In genomic region chr11:76283190-76283589, GRCh38 we compare ENCODE assay signal across 22 cellular contexts.
A peak's percentile ranks its signal among the peaks of the same experiment; 100 is the strongest.
DNase-seq lines count a peak whose midpoint lies in the region; ATAC-seq, FAIRE-seq and TF ChIP-seq lines count a peak whose summit lies in the region.
"Had no signal": no experiment of that assay in that cellular context is flagged by ENCODE, and none has a peak within 500 bp of the region (broad histone marks: within the 10 kb centered on the region; RNA-seq: fewer than 3 reads in every experiment).

No MANE protein-coding gene starts in this region.

- SMC1A ChIA-PET in GM12878 (lab: Charles Lee; ENCODE audit: uncharacterized antibody, unreplicated experiment) = no interaction called here

- H3K27ac Mint-ChIP-seq in Caco-2 (ENCODE audit: unreplicated experiment) (peak overlapping the region; percentile 1), H9 (no peak overlapping the region)

- peaks cover 18% of the 10 kb centered on the region for H3K4me1 ChIP-seq in Caco-2
- H3K4me1 ChIP-seq in GM12878 (ENCODE audit: control insufficient read depth, insufficient read depth, low read length) = peaks cover 8% of the 10 kb centered on the region
- peaks cover 0 to 27% of the 10 kb centered on the region in 2 donors for H3K4me1 ChIP-seq in neuronal stem cell (ENCODE audit: control insufficient read depth in 2 of 2, insufficient read depth in 1 of 2, low read depth in 1 of 2, low read length in 2 of 2)
- peaks cover 2% of the 10 kb centered on the region; the same call in 1 of the 2 replicates for H3K4me1 ChIP-seq in H9 (ENCODE audit: insufficient read depth, low read length)

- H3K27me3 Mint-ChIP-seq in Caco-2 (ENCODE audit: insufficient read depth, unreplicated experiment) (no peaks in the 10 kb centered on the region), H9 (ENCODE audit: low read depth) (peaks cover 14% of the 10 kb centered on the region)

- H3K23ac ChIP-seq in neuronal stem cell (ENCODE audit: low read depth, low read length, poor library complexity) (no peak overlapping the region), H9 (ENCODE audit: insufficient read length, low read depth, low read length) (no peak overlapping the region)

- H3K4me3 ChIP-seq in Caco-2 (ENCODE audit: low read depth, low read length) (no peak overlapping the region), GM12878 (no peak overlapping the region), neuronal stem cell (ENCODE audit: low read length in 2 of 2) (no peak overlapping the region), MG63 (no peak overlapping the region)

- in situ Hi-C loops in GM12878 (cut with MboI) = no loop called here

- H4K91ac ChIP-seq in neuronal stem cell (ENCODE audit: low read depth, low read length, poor library complexity) = no peak overlapping the region
- no peak overlapping the region for H4K91ac ChIP-seq in H9 (ENCODE audit: insufficient read length, low read depth, low read length)

- H2BK5ac ChIP-seq in neuronal stem cell (ENCODE audit: low read length) = peak overlapping the region; percentile 35
- no peak overlapping the region for H2BK5ac ChIP-seq in H9 (ENCODE audit: insufficient read length, low read length)

- H4K8ac ChIP-seq in neuronal stem cell (ENCODE audit: low read depth, low read length) = no peak overlapping the region
- no peak overlapping the region for H4K8ac ChIP-seq in H9 (replicated peaks; ENCODE audit: insufficient read length, low read depth, low read length)

- H4K20me1 ChIP-seq in GM12878 (ENCODE audit: control insufficient read depth, insufficient read depth) = no peaks in the 10 kb centered on the region
- H4K20me1 ChIP-seq in H9 (ENCODE audit: control insufficient read depth, insufficient read depth, insufficient read length) = no peaks in the 10 kb centered on the region

- no peak overlapping the region for H4K5ac ChIP-seq in H9 (ENCODE audit: insufficient read length, low read depth, low read length)

- H3K9ac ChIP-seq in GM12878 (ENCODE audit: control insufficient read depth, insufficient read depth, low read length) = no peak overlapping the region
- no peak overlapping the region for H3K9ac ChIP-seq in neuronal stem cell (ENCODE audit: low read depth, low read length, poor library complexity)
- no peak overlapping the region for H3K9ac ChIP-seq in H9 (ENCODE audit: extremely low read depth, insufficient read length, low read length)

- WGBS in GM12878 (ENCODE audit: insufficient coverage, insufficient replicate concordance, low lambda C conversion rate, missing lambda C conversion rate) = 47% methylated on average over 5 of the region's 7 CpGs
- WGBS in neuronal stem cell (ENCODE audit: extremely low coverage in 2 of 2, insufficient read length in 2 of 2, insufficient replicate concordance in 1 of 2), 2 donors = no CpG with 5 or more reads among the region's 7 CpGs
- WGBS in H9 (ENCODE audit: extremely low coverage, insufficient read length, low lambda C conversion rate) = no CpG with 5 or more reads among the region's 7 CpGs

- peak overlapping the region; percentile 82 for H2AK5ac ChIP-seq in neuronal stem cell (ENCODE audit: low read depth, low read length)
- H2AK5ac ChIP-seq in H9 (ENCODE audit: insufficient read length, low read length) = no peak overlapping the region

- H2BK20ac ChIP-seq in H9 (ENCODE audit: low read depth, low read length, poor library complexity, severe bottlenecking) = no peak overlapping the region

- H3K4me3 Mint-ChIP-seq in Caco-2 (ENCODE audit: unreplicated experiment) (no peak overlapping the region), H9 (no peak overlapping the region)
- H3K4me3 Mint-ChIP-seq: CD14-positive monocyte; CD8-positive, alpha-beta memory T cell had no signal

- H3K9me3 Mint-ChIP-seq in Caco-2 (ENCODE audit: unreplicated experiment) (no peaks in the 10 kb centered on the region), H9 (no peaks in the 10 kb centered on the region)
- H3K9me3 Mint-ChIP-seq: CD14-positive monocyte; CD8-positive, alpha-beta memory T cell had no signal

- no peaks in the 10 kb centered on the region for H3K79me2 ChIP-seq in GM12878 (ENCODE audit: control insufficient read depth, insufficient read depth, low read length)
- no peaks in the 10 kb centered on the region for H3K79me2 ChIP-seq in H9 (ENCODE audit: insufficient read depth, low read length)

- no peak for TF ChIP-seq RAD21 in GM12878 (IDR thresholded peaks at IDR 0.05; ENCODE audit: insufficient read depth, low read depth, low read length)

- TF ChIP-seq POLR2A in GM12878 (IDR thresholded peaks at IDR 0.05; ENCODE audit: low read depth, low read length) = no peak

- no peak overlapping the region for H3K56ac ChIP-seq in H9 (ENCODE audit: insufficient read length, low read depth, low read length)

- intact Hi-C loops in Caco-2 (cut with micrococcal nuclease; ENCODE audit: unreplicated experiment) (no loop called here), GM12878 (cut with micrococcal nuclease; ENCODE audit: unreplicated experiment) (no loop called here)

- RAD21 ChIA-PET in GM12878 (lab: Charles Lee; ENCODE audit: unreplicated experiment) = interaction anchor here (1.2 kb wide), 1 partner anchor 75 kb away, joined by 5 read pairs; no protein-coding TSS in a partner anchor

- no peak for DNase-seq in Caco-2
- DNase-seq in GM12878 (ENCODE audit: low read depth, low spot score) = no peak
- DNase-seq in neuronal stem cell (ENCODE audit: low spot score) = no peak
- no peak for DNase-seq in MG63
- DNase-seq in H9 = no peak
- DNase-seq: GOT3, Karpas-422, MV-4-11, NCI-H187, NCI-H2081 treated with DMSO at 0.1 percent for 48 hours, NCI-H446, NCI-H524 treated with DMSO at 0.1 percent for 48 hours, NCI-H82, RPMI8226, T-helper 1 cell had no signal

- POLR2A ChIA-PET in Caco-2 (lab: Charles Lee) (no interaction called here), GM12878 (lab: Charles Lee) (no interaction called here)

- peak overlapping the region; percentile 86 for H3K18ac ChIP-seq in neuronal stem cell (ENCODE audit: low read length)
- no peak overlapping the region for H3K18ac ChIP-seq in H9 (ENCODE audit: insufficient read length, low read depth, low read length)

- no peak overlapping the region for H2BK120ac ChIP-seq in neuronal stem cell (ENCODE audit: low read depth, low read length)
- no peak overlapping the region for H2BK120ac ChIP-seq in H9 (ENCODE audit: low read depth, low read length, poor library complexity, severe bottlenecking)

- CTCF ChIA-PET in Caco-2 (lab: Charles Lee) (interaction anchor here (1.4 kb wide), 1 partner anchor 34 kb away, joined by 3 read pairs; no protein-coding TSS in a partner anchor), GM12878 (lab: Yijun Ruan, JAX) (interaction anchor here (0.8 to 1.2 kb wide), 2 partner anchors 35 to 76 kb away, joined by 3 read pairs; no protein-coding TSS in a partner anchor)

- ATAC-seq in GM12878 = peak; percentile 38
- ATAC-seq in GM19395 (IDR thresholded peaks at IDR 0.05; ENCODE audit: unreplicated experiment) = no peak
- ATAC-seq: HCT116 had no signal

- peak overlapping the region; percentile 72 for H2BK15ac ChIP-seq in neuronal stem cell (ENCODE audit: low read length)
- no peak overlapping the region for H2BK15ac ChIP-seq in H9 (ENCODE audit: low read depth, low read length)

- H3K27me3 ChIP-seq in Caco-2 (replicated peaks; ENCODE audit: control insufficient read depth, insufficient read depth, low read length) = no peaks in the 10 kb centered on the region
- no peaks in the 10 kb centered on the region; a peak in 1 of 4 replicates for H3K27me3 ChIP-seq in GM12878 (replicated peaks in 1 of 2; ENCODE audit: control insufficient read depth in 2 of 2, insufficient read depth in 2 of 2, low read length in 1 of 2)
- H3K27me3 ChIP-seq in neuronal stem cell (ENCODE audit: control insufficient read depth in 3 of 3, insufficient read depth in 3 of 3, low read depth in 1 of 3, low read length in 3 of 3) = peaks cover 0 to 27% (median 0%) of the 10 kb centered on the region in 3 experiments
- no peaks in the 10 kb centered on the region for H3K27me3 ChIP-seq in MG63
- H3K27me3 ChIP-seq in H9 (ENCODE audit: insufficient read depth, low read length) = no peaks in the 10 kb centered on the region; the same call in 1 of the 2 replicates

- H3K27ac ChIP-seq in KOPT-K1 (ENCODE audit: low read depth, low read length, poor library complexity, severe bottlenecking) = peak overlapping the region; percentile 43
- no peak overlapping the region for H3K27ac ChIP-seq in GM12878 (ENCODE audit: control insufficient read depth, insufficient read depth)
- H3K27ac ChIP-seq in neuronal stem cell (replicated peaks; ENCODE audit: low read length) = no peak overlapping the region
- H3K27ac ChIP-seq in H9 (ENCODE audit: insufficient read length, low read depth, low read length) = no peak overlapping the region
- H3K27ac ChIP-seq: HL-60 had no signal

- H3K23me2 ChIP-seq in H9 (ENCODE audit: insufficient read length, low read depth, low read length, poor library complexity, severe bottlenecking) = no peaks in the 10 kb centered on the region

- TF ChIP-seq EP300 in GM12878 (IDR thresholded peaks at IDR 0.05; ENCODE audit: borderline replicate concordance in 1 of 2, control insufficient read depth in 1 of 2, low read depth in 2 of 2, low read length in 2 of 2) = no peak

- TF ChIP-seq CTCF in Caco-2 (IDR thresholded peaks at IDR 0.05; ENCODE audit: insufficient read depth in 1 of 2, low read depth in 1 of 2, low read length in 1 of 2, severe bottlenecking in 1 of 2, unreplicated experiment in 1 of 2) (no peak), GM12878 (IDR thresholded peaks at IDR 0.05 in 2 of 3, conservative IDR thresholded peaks at IDR 0.05 in 1 of 3; ENCODE audit: control insufficient read depth in 2 of 3, extremely low read depth in 1 of 3, insufficient read depth in 1 of 3, low read depth in 3 of 3, low read length in 3 of 3) (no peak), H9 (conservative IDR thresholded peaks at IDR 0.05) (no peak)

- no peak overlapping the region for H3T11ph ChIP-seq in H9 (ENCODE audit: low read length)

- no peak for FAIRE-seq in GM12878 (lab: Jason Lieb, UNC)
- FAIRE-seq: GM18507 had no signal

- H2BK12ac ChIP-seq in neuronal stem cell (ENCODE audit: low read length) (peak overlapping the region; percentile 60), H9 (ENCODE audit: insufficient read length, low read depth, low read length) (no peak overlapping the region)

- H3K4me1 Mint-ChIP-seq in Caco-2 (ENCODE audit: low read depth, unreplicated experiment) (peaks cover 20% of the 10 kb centered on the region), H9 (peaks cover 27 to 44% of the 10 kb centered on the region in 2 experiments)

- H3K9me3 ChIP-seq in Caco-2 (no peaks in the 10 kb centered on the region), KOPT-K1 (ENCODE audit: insufficient read depth, low read length, poor library complexity, severe bottlenecking) (no peaks in the 10 kb centered on the region), GM12878 (replicated peaks; ENCODE audit: control insufficient read depth, insufficient read depth, low read length) (no peaks in the 10 kb centered on the region), neuronal stem cell (replicated peaks in 1 of 2; ENCODE audit: control insufficient read depth in 2 of 2, insufficient read depth in 1 of 2, low read depth in 1 of 2, low read length in 2 of 2) (no peaks in the 10 kb centered on the region), MG63 (no peaks in the 10 kb centered on the region), H9 (ENCODE audit: control insufficient read depth, low read depth, low read length) (no peaks in the 10 kb centered on the region)

- peak overlapping the region; percentile 75 for H3K14ac ChIP-seq in neuronal stem cell (ENCODE audit: low read length)
- H3K14ac ChIP-seq in H9 (ENCODE audit: insufficient read depth, low read length) = no peak overlapping the region

- H2AFZ ChIP-seq in GM12878 (ENCODE audit: control insufficient read depth, low read depth, low read length) (no peak overlapping the region), neuronal stem cell (ENCODE audit: low read length) (no peak overlapping the region), H9 (ENCODE audit: low read length) (no peak overlapping the region)

- H3K36me3 ChIP-seq in Caco-2 (ENCODE audit: control insufficient read depth, insufficient read depth, low read length) (no peaks in the 10 kb centered on the region), KOPT-K1 (ENCODE audit: insufficient read depth, low read length) (no peaks in the 10 kb centered on the region), GM12878 (ENCODE audit: control insufficient read depth in 2 of 2, insufficient read depth in 2 of 2, low read length in 1 of 2) (no peaks in the 10 kb centered on the region), neuronal stem cell (replicated peaks in 1 of 2; ENCODE audit: control insufficient read depth in 2 of 2, insufficient read depth in 2 of 2, low read length in 2 of 2) (no peaks in the 10 kb centered on the region), MG63 (no peaks in the 10 kb centered on the region)

- no peak overlapping the region for H3K4ac ChIP-seq in neuronal stem cell (ENCODE audit: low read length)
- no peak overlapping the region for H3K4ac ChIP-seq in H9 (ENCODE audit: low read depth, low read length)

- H3K36me3 Mint-ChIP-seq in Caco-2 (ENCODE audit: insufficient read depth, unreplicated experiment) = no peaks in the 10 kb centered on the region
- no peaks in the 10 kb centered on the region for H3K36me3 Mint-ChIP-seq in H9 (ENCODE audit: insufficient read depth in 1 of 3, low read depth in 3 of 3)
- H3K36me3 Mint-ChIP-seq: CD14-positive monocyte; CD8-positive, alpha-beta memory T cell had no signal

- H3K79me1 ChIP-seq in neuronal stem cell (ENCODE audit: low read depth, low read length) = no peaks in the 10 kb centered on the region
- no peaks in the 10 kb centered on the region for H3K79me1 ChIP-seq in H9 (ENCODE audit: insufficient read depth, low read depth, low read length, poor library complexity, severe bottlenecking)

- H3K4me2 ChIP-seq in GM12878 (ENCODE audit: control insufficient read depth, insufficient read depth) (no peak overlapping the region), neuronal stem cell (ENCODE audit: insufficient read depth, low read length, poor library complexity, severe bottlenecking) (no peak overlapping the region), H9 (ENCODE audit: insufficient read depth, insufficient read length, low read length) (no peak overlapping the region)

- BruUV-seq in Caco-2 (replicated peaks; lab: Mats Ljungman, UMichigan) (no TSS peak), GM12878 (replicated peaks; lab: Mats Ljungman, UMichigan) (no TSS peak)
